ENCODE assay signal across 17 cellular contexts in the genomic region with DNA sequence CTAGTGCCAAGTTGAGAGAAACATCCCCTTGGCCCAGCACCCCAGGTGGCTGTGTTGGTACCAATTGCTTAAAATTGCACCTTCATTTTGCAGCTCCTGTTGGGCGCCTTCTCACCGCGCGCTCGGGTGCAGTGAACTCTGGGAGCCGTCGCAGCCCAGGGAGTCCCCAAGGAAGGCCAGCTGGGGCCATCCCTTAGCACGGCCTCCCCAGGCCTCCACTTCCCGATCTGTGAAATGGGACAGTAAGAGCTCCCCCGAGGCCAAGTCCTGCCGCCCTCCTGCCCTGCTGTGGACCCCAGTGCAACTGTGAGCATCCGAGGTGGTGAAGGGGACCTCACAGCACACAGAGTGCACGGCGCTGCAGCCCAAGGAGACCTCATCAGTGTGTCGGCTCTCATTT.
"Had no signal": no experiment of that assay in that cellular context is flagged by ENCODE, and none has a peak within 500 bp of the region (broad histone marks: within the 10 kb centered on the region; RNA-seq: fewer than 3 reads in every experiment).

No MANE protein-coding gene starts in this region.

- H3K27ac Mint-ChIP-seq: mesothelial cell of epicardium had no signal

- H3K27ac ChIP-seq: coronary artery, esophagus muscularis mucosa, foreskin keratinocyte, gastroesophageal sphincter, heart right ventricle, left lung, lower lobe of right lung had no signal

- H3K4me3 ChIP-seq: coronary artery, dorsolateral prefrontal cortex, esophagus muscularis mucosa, gastroesophageal sphincter, heart right ventricle, left lung, lower lobe of right lung, mucosa of descending colon had no signal

- H3K27me3 ChIP-seq: dorsolateral prefrontal cortex, foreskin keratinocyte, left lung had no signal

- ATAC-seq: foreskin keratinocyte, gastroesophageal sphincter, heart right ventricle, left lung, lower lobe of right lung, mucosa of descending colon had no signal

- H3K4me1 ChIP-seq: esophagus muscularis mucosa, foreskin keratinocyte, gastroesophageal sphincter, heart right ventricle, left lung, lower lobe of right lung had no signal

- H3K36me3 Mint-ChIP-seq: mesothelial cell of epicardium had no signal

- DNase-seq: dermis blood vessel endothelial cell; dorsolateral prefrontal cortex; effector CD4-positive, alpha-beta T cell; effector memory CD4-positive, alpha-beta T cell; foreskin keratinocyte; head of caudate nucleus; heart right ventricle; hippocampal formation; kidney glomerular epithelial cell; lower lobe of right lung; mesenchymal stem cell had no signal

- H3K4me3 Mint-ChIP-seq: mesothelial cell of epicardium had no signal

- H3K9me3 Mint-ChIP-seq: mesothelial cell of epicardium had no signal

- H3K9me3 ChIP-seq: lower lobe of right lung had no signal

- H3K36me3 ChIP-seq: esophagus muscularis mucosa, gastroesophageal sphincter, heart right ventricle, left lung, lower lobe of right lung had no signal
